ENCODE assay signal across 19 cellular contexts in genomic region chr21:46538851-46539666, GRCh38.
DNase-seq lines count a peak whose midpoint lies in the region; ATAC-seq, FAIRE-seq and TF ChIP-seq lines count a peak whose summit lies in the region.
"Had no signal": no experiment of that assay in that cellular context is flagged by ENCODE, and none has a peak within 500 bp of the region (broad histone marks: within the 10 kb centered on the region; RNA-seq: fewer than 3 reads in every experiment).

No MANE protein-coding gene starts in this region.

- peak overlapping the region; percentile 68 for H3K27ac Mint-ChIP-seq in activated CD4-positive, alpha-beta T cell treated with anti-CD3 and anti-CD28 coated beads, Interleukin-2, amount 10 ng/mL, durations not matched to agents 7 days and 5 days
- no peak overlapping the region for H3K27ac Mint-ChIP-seq in activated CD4-positive, alpha-beta T cell treated with anti-CD3 and anti-CD28 coated beads for 36 hours
- H3K27ac Mint-ChIP-seq in CD4-positive, alpha-beta memory T cell: peak overlapping the region in 4 of 7 donors; percentile 29 to 92 (median 58)

- peaks cover 4% of the 10 kb centered on the region for H4K20me1 ChIP-seq in osteoblast (ENCODE audit: insufficient read depth, low read length)

- H3K4me3 ChIP-seq in CD4-positive, alpha-beta memory T cell (ENCODE audit: low read length in 2 of 2): no peak overlapping the region
- H3K4me3 ChIP-seq in bronchial epithelial cell (ENCODE audit: low read depth, low read length) (no peak overlapping the region), osteoblast (ENCODE audit: insufficient read depth, low read length) (no peak overlapping the region)
- H3K4me3 ChIP-seq: GM23248 had no signal

- peaks cover 61% of the 10 kb centered on the region for H3K36me3 ChIP-seq in CD4-positive, alpha-beta memory T cell (ENCODE audit: insufficient read depth, low read length)
- H3K36me3 ChIP-seq in bronchial epithelial cell (ENCODE audit: control insufficient read depth, insufficient read depth, low read length) (peaks cover 23% of the 10 kb centered on the region), osteoblast (ENCODE audit: insufficient read depth, low read length) (peaks cover 68% of the 10 kb centered on the region)

- intact Hi-C loops in activated CD4-positive, alpha-beta T cell treated with anti-CD3 and anti-CD28 coated beads for 36 hours (cut with DNase I, micrococcal nuclease): no loop called here
- intact Hi-C loops in CD4-positive, alpha-beta memory T cell (cut with micrococcal nuclease): no loop called here

- H3K4me2 ChIP-seq in osteoblast (ENCODE audit: insufficient read depth, low read length): no peak overlapping the region

- H3K9me3 Mint-ChIP-seq in activated CD4-positive, alpha-beta T cell treated with anti-CD3 and anti-CD28 coated beads, Interleukin-2, amount 10 ng/mL, durations not matched to agents 7 days and 5 days: no peaks in the 10 kb centered on the region
- H3K9me3 Mint-ChIP-seq in activated CD4-positive, alpha-beta T cell treated with anti-CD3 and anti-CD28 coated beads for 36 hours (ENCODE audit: low read depth): no peaks in the 10 kb centered on the region
- H3K9me3 Mint-ChIP-seq in CD4-positive, alpha-beta memory T cell: no peaks in the 10 kb centered on the region

- CTCF ChIA-PET in activated CD4-positive, alpha-beta T cell treated with anti-CD3 and anti-CD28 coated beads, Interleukin-2, amount 10 ng/mL, durations not matched to agents 7 days and 5 days (lab: Charles Lee): interaction anchor here (1.1 to 1.3 kb wide), 2 partner anchors 30 to 129 kb away, joined by 3 to 4 read pairs; no protein-coding TSS in a partner anchor
- CTCF ChIA-PET in activated CD4-positive, alpha-beta T cell treated with anti-CD3 and anti-CD28 coated beads for 36 hours (lab: Charles Lee): no interaction called here
- CTCF ChIA-PET in CD4-positive, alpha-beta memory T cell (lab: Charles Lee; ENCODE audit: partially characterized antibody): no interaction called here

- no peak overlapping the region for H3K27ac ChIP-seq in CD4-positive, alpha-beta memory T cell (ENCODE audit: low read depth, low read length)
- no peak overlapping the region for H3K27ac ChIP-seq in osteoblast (ENCODE audit: low read depth, low read length)
- H3K27ac ChIP-seq: GM23248, RWPE1 had no signal

- no peaks in the 10 kb centered on the region for H3K27me3 Mint-ChIP-seq in activated CD4-positive, alpha-beta T cell treated with anti-CD3 and anti-CD28 coated beads, Interleukin-2, amount 10 ng/mL, durations not matched to agents 7 days and 5 days
- H3K27me3 Mint-ChIP-seq in activated CD4-positive, alpha-beta T cell treated with anti-CD3 and anti-CD28 coated beads for 36 hours: no peaks in the 10 kb centered on the region
- no peaks in the 10 kb centered on the region for H3K27me3 Mint-ChIP-seq in CD4-positive, alpha-beta memory T cell

- H3K4me1 ChIP-seq in CD4-positive, alpha-beta memory T cell (ENCODE audit: insufficient read depth, low read length): peaks cover 47% of the 10 kb centered on the region
- no peaks in the 10 kb centered on the region for H3K4me1 ChIP-seq in osteoblast (ENCODE audit: insufficient read depth, low read length)

- no peaks in the 10 kb centered on the region for H3K27me3 ChIP-seq in CD4-positive, alpha-beta memory T cell (ENCODE audit: insufficient read depth, low read length)
- H3K27me3 ChIP-seq in bronchial epithelial cell (ENCODE audit: control insufficient read depth, insufficient read depth, low read length): no peaks in the 10 kb centered on the region
- no peaks in the 10 kb centered on the region for H3K27me3 ChIP-seq in osteoblast (ENCODE audit: insufficient read depth, low read length)

- H2AFZ ChIP-seq in osteoblast (ENCODE audit: low read length): no peak overlapping the region
- H2AFZ ChIP-seq: GM23248 had no signal

- peaks cover 67% of the 10 kb centered on the region for H3K36me3 Mint-ChIP-seq in activated CD4-positive, alpha-beta T cell treated with anti-CD3 and anti-CD28 coated beads, Interleukin-2, amount 10 ng/mL, durations not matched to agents 7 days and 5 days (ENCODE audit: low read depth)
- H3K36me3 Mint-ChIP-seq in activated CD4-positive, alpha-beta T cell treated with anti-CD3 and anti-CD28 coated beads for 36 hours (ENCODE audit: low read depth): peaks cover 32% of the 10 kb centered on the region
- peaks cover 60 to 78% of the 10 kb centered on the region in 2 donors for H3K36me3 Mint-ChIP-seq in CD4-positive, alpha-beta memory T cell

- POLR2A ChIA-PET in activated CD4-positive, alpha-beta T cell treated with anti-CD3 and anti-CD28 coated beads, Interleukin-2, amount 10 ng/mL, durations not matched to agents 7 days and 5 days (lab: Charles Lee): no interaction called here
- POLR2A ChIA-PET in activated CD4-positive, alpha-beta T cell treated with anti-CD3 and anti-CD28 coated beads for 36 hours (lab: Charles Lee): no interaction called here
- POLR2A ChIA-PET in CD4-positive, alpha-beta memory T cell (lab: Charles Lee; ENCODE audit: partially characterized antibody): interaction anchor here (1.1 to 2.3 kb wide), 3 partner anchors 7 to 97 kb away, joined by 4 to 7 read pairs (median 6); partner anchors contain the start of gene PRMT2

- no peak for ATAC-seq in activated CD4-positive, alpha-beta T cell treated with anti-CD3 and anti-CD28 coated beads for 36 hours
- no peak for ATAC-seq in GM21786 (IDR thresholded peaks at IDR 0.05; ENCODE audit: unreplicated experiment)

- H3K4me1 Mint-ChIP-seq in activated CD4-positive, alpha-beta T cell treated with anti-CD3 and anti-CD28 coated beads, Interleukin-2, amount 10 ng/mL, durations not matched to agents 7 days and 5 days: peaks cover 47% of the 10 kb centered on the region
- H3K4me1 Mint-ChIP-seq in activated CD4-positive, alpha-beta T cell treated with anti-CD3 and anti-CD28 coated beads for 36 hours: peaks cover 33% of the 10 kb centered on the region
- H3K4me1 Mint-ChIP-seq in CD4-positive, alpha-beta memory T cell: peaks cover 11 to 77% (median 33%) of the 10 kb centered on the region in 4 donors

- no peaks in the 10 kb centered on the region for H3K79me2 ChIP-seq in osteoblast (ENCODE audit: insufficient read depth, low read length)

- peak; percentile 43 for FAIRE-seq in bronchial epithelial cell (lab: Jason Lieb, UNC)
- FAIRE-seq: A204.1, GM12892 had no signal

- no peaks in the 10 kb centered on the region for H3K9me3 ChIP-seq in CD4-positive, alpha-beta memory T cell (ENCODE audit: control insufficient read depth in 1 of 2, low read length in 2 of 2)
- H3K9me3 ChIP-seq in osteoblast (ENCODE audit: low read depth, low read length): no peaks in the 10 kb centered on the region

- H3K4me3 Mint-ChIP-seq in activated CD4-positive, alpha-beta T cell treated with anti-CD3 and anti-CD28 coated beads, Interleukin-2, amount 10 ng/mL, durations not matched to agents 7 days and 5 days: no peak overlapping the region
- no peak overlapping the region for H3K4me3 Mint-ChIP-seq in activated CD4-positive, alpha-beta T cell treated with anti-CD3 and anti-CD28 coated beads for 36 hours
- H3K4me3 Mint-ChIP-seq in CD4-positive, alpha-beta memory T cell: no peak overlapping the region

- TF ChIP-seq CTCF in bronchial epithelial cell (IDR thresholded peaks at IDR 0.05; ENCODE audit: insufficient read depth, low read length, severe bottlenecking) (no peak), osteoblast (IDR thresholded peaks at IDR 0.05; ENCODE audit: extremely low read depth, low read depth, low read length) (no peak)

- no peak for DNase-seq in activated CD4-positive, alpha-beta T cell treated with anti-CD3 and anti-CD28 coated beads, Interleukin-2, amount 10 ng/mL, durations not matched to agents 7 days and 5 days
- DNase-seq in activated CD4-positive, alpha-beta T cell treated with anti-CD3 and anti-CD28 coated beads for 36 hours: no peak
- DNase-seq in CD4-positive, alpha-beta memory T cell: no peak
- DNase-seq in bronchial epithelial cell (ENCODE audit: low read depth) (no peak), osteoblast (ENCODE audit: insufficient read length, low spot score, missing footprints) (peak; percentile 49), H4 (ENCODE audit: low spot score) (no peak), NCI-H1092 treated with DMSO at 0.1 percent for 48 hours (lab: John Stamatoyannopoulos, UW) (no peak)
- DNase-seq: DND-41, GDM1, GM23248, KBM-7, NCI-H146, NCI-H2107, NCI-H226, NCI-H526 had no signal
